1 cellular context compared by ENCODE assay signal in genomic region chr2:224883700-224884099, GRCh38.
TF ChIP-seq lines count a peak whose summit lies in the region.

No MANE protein-coding gene starts in this region.

TF ChIP-seq in endothelial cell of umbilical vein, 7 proteins besides CTCF, POLR2A, EP300 and RAD21 (continued from another document):
- TF ChIP-seq MAX (IDR thresholded peaks at IDR 0.05; ENCODE audit: insufficient read depth, insufficient read length): no peak
- TF ChIP-seq MYC (IDR thresholded peaks at IDR 0.05; ENCODE audit: low read depth, low read length): no peak
